ENCODE assay signal across 17 cellular contexts in the genomic region with DNA sequence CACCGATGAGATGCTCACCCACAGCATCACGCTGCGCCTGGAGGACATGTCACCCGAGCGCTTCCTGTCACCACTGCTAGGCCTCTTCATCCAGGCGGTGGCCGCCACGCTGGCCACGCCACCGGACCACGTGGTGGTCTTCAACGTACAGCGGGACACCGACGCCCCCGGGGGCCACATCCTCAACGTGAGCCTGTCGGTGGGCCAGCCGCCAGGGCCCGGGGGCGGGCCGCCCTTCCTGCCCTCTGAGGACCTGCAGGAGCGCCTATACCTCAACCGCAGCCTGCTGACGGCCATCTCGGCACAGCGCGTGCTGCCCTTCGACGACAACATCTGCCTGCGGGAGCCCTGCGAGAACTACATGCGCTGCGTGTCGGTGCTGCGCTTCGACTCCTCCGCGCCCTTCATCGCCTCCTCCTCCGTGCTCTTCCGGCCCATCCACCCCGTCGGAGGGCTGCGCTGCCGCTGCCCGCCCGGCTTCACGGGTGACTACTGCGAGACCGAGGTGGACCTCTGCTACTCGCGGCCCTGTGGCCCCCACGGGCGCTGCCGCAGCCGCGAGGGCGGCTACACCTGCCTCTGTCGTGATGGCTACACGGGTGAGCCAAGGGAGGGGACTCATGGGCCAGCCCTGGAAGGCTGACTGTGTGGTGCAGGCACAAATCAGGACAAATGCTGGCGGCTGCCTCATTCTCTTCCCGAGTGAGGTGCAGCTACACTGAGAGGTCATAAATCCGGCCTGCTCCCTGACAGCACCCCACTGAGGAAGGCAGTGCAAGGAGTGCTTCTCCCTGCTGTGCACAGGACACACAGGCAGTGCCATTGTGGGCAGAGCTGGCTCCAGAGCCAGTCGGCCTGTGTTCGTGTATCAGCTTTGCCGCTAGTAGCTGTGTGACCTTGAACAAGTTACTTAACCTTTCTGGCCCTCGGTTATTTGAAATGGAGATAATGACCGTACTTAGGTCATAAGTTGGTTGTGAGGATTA. TPM values are rescaled to one million over a fixed set of nuclear protein-coding genes. Genes with fewer than 3 reads are reported as not detected.
"Had no signal": no experiment of that assay in that cellular context is flagged by ENCODE, and none has a peak within 500 bp of the region (broad histone marks: within the 10 kb centered on the region; RNA-seq: fewer than 3 reads in every experiment).

No MANE protein-coding gene starts in this region.

- H3K36me3 ChIP-seq: brain microvascular endothelial cell, left lung had no signal

- H3K4me3 Mint-ChIP-seq: activated CD8-positive, alpha-beta memory T cell treated with anti-CD3 and anti-CD28 coated beads, Interleukin-2, amount 10 ng/mL, durations not matched to agents 7 days and 5 days; activated T-cell treated with anti-CD3 and anti-CD28 coated beads, Interleukin-2, amount 50 U/mL, for 24 hours; nephron progenitor cell had no signal

- H3K9me3 Mint-ChIP-seq: activated naive CD4-positive, alpha-beta T cell treated with anti-CD3 and anti-CD28 coated beads, Interleukin-2, amount 50 U/mL, for 72 hours; activated T-cell treated with anti-CD3 and anti-CD28 coated beads, Interleukin-2, amount 50 U/mL, for 24 hours; nephron progenitor cell had no signal

- H3K27me3 Mint-ChIP-seq: activated CD8-positive, alpha-beta memory T cell treated with anti-CD3 and anti-CD28 coated beads, Interleukin-2, amount 10 ng/mL, durations not matched to agents 7 days and 5 days; activated T-cell treated with anti-CD3 and anti-CD28 coated beads, Interleukin-2, amount 50 U/mL, for 24 hours had no signal

- H3K27ac Mint-ChIP-seq: activated CD8-positive, alpha-beta memory T cell treated with anti-CD3 and anti-CD28 coated beads, Interleukin-2, amount 10 ng/mL, durations not matched to agents 7 days and 5 days; activated naive CD4-positive, alpha-beta T cell treated with anti-CD3 and anti-CD28 coated beads, Interleukin-2, amount 50 U/mL, for 72 hours; activated T-cell treated with anti-CD3 and anti-CD28 coated beads, Interleukin-2, amount 50 U/mL, for 24 hours; nephron progenitor cell had no signal

- H3K27ac ChIP-seq: brain microvascular endothelial cell, left lung had no signal

- ATAC-seq: activated CD4-positive, CD25-positive, alpha-beta regulatory T cell treated with anti-CD3 and anti-CD28 coated beads, Interleukin-2, amount 50 U/mL, for 24 hours; activated CD8-positive, alpha-beta memory T cell treated with anti-CD3 and anti-CD28 coated beads, Interleukin-2, amount 10 ng/mL, durations not matched to agents 7 days and 5 days; activated naive CD4-positive, alpha-beta T cell treated with anti-CD3 and anti-CD28 coated beads, Interleukin-2, amount 50 U/mL, for 72 hours; left lung had no signal

- H3K36me3 Mint-ChIP-seq: activated CD8-positive, alpha-beta memory T cell treated with anti-CD3 and anti-CD28 coated beads, Interleukin-2, amount 10 ng/mL, durations not matched to agents 7 days and 5 days; activated naive CD4-positive, alpha-beta T cell treated with anti-CD3 and anti-CD28 coated beads, Interleukin-2, amount 50 U/mL, for 72 hours had no signal

- H3K4me3 ChIP-seq: esophagus squamous epithelium, left lung had no signal

- H3K9me3 ChIP-seq: esophagus squamous epithelium, left lung had no signal

- FAIRE-seq: small intestine had no signal

- DNase-seq: activated CD4-positive, alpha-beta T cell treated with anti-CD3 and anti-CD28 coated beads, Interleukin-2, amount 50 U/mL, for 48 hours; activated CD8-positive, alpha-beta memory T cell treated with anti-CD3 and anti-CD28 coated beads, Interleukin-2, amount 10 ng/mL, durations not matched to agents 7 days and 5 days; activated effector memory CD4-positive, alpha-beta T cell treated with Interleukin-2 at 50 U/mL for 16 hours; activated T-cell treated with anti-CD3 and anti-CD28 coated beads, Interleukin-2, amount 50 U/mL, for 24 hours; amniotic stem cell; brain microvascular endothelial cell; esophagus squamous epithelium; foreskin fibroblast; mesendoderm; nephron progenitor cell; retina; small intestine; trophoblast cell had no signal

- H3K27me3 ChIP-seq: brain microvascular endothelial cell, esophagus squamous epithelium, left lung had no signal

RNA-seq across cellular contexts. Expression of a gene that starts 48.0 kb away (rescaled TPM):
- total RNA-seq: activated CD8-positive, alpha-beta memory T cell treated with anti-CD3 and anti-CD28 coated beads, Interleukin-2, amount 10 ng/mL, durations not matched to agents 7 days and 5 days; activated naive CD4-positive, alpha-beta T cell treated with anti-CD3 and anti-CD28 coated beads, Interleukin-2, amount 50 U/mL, for 72 hours; esophagus squamous epithelium; T-helper 2 cell treated with Interferon-gamma antibody and Interleukin-4, amounts not matched to agents 100 ng/mL and 5 ng/mL, for 36 hours had no signal
